Comparison of ENCODE assay signal across 8 cellular contexts in genomic region chr16:24013733-24014645, GRCh38.
DNase-seq lines count a peak whose midpoint lies in the region; ATAC-seq and TF ChIP-seq lines count a peak whose summit lies in the region.

No MANE protein-coding gene starts in this region.

- TF ChIP-seq CTCF in OCI-LY3 (IDR thresholded peaks at IDR 0.05; ENCODE audit: low read depth, low read length) (no peak), glutamatergic neuron (IDR thresholded peaks at IDR 0.05; ENCODE audit: partially characterized antibody, unreplicated experiment) (no peak)

- no peaks in the 10 kb centered on the region for H3K9me3 Mint-ChIP-seq in activated T-helper 17 cell treated with anti-CD3 and anti-CD28 coated beads, Interleukin-2, amount 50 U/mL, for 72 hours
- no peaks in the 10 kb centered on the region for H3K9me3 Mint-ChIP-seq in glutamatergic neuron (ENCODE audit: unreplicated experiment)

- no peaks in the 10 kb centered on the region for H3K36me3 ChIP-seq in OCI-LY3 (replicated peaks; ENCODE audit: low read depth, low read length)

- H3K4me3 ChIP-seq in OCI-LY3 (ENCODE audit: low read length): peak overlapping the region; percentile 65

- no peaks in the 10 kb centered on the region for H3K79me2 ChIP-seq in OCI-LY3 (ENCODE audit: low read length)

- no peaks in the 10 kb centered on the region for H3K9me3 ChIP-seq in OCI-LY3 (ENCODE audit: insufficient read depth, low read length)

- peaks cover 7% of the 10 kb centered on the region for H3K36me3 Mint-ChIP-seq in activated T-helper 17 cell treated with anti-CD3 and anti-CD28 coated beads, Interleukin-2, amount 50 U/mL, for 72 hours (ENCODE audit: low read depth)
- H3K36me3 Mint-ChIP-seq in glutamatergic neuron (ENCODE audit: unreplicated experiment): no peaks in the 10 kb centered on the region

- H3K27ac Mint-ChIP-seq in activated T-helper 17 cell treated with anti-CD3 and anti-CD28 coated beads, Interleukin-2, amount 50 U/mL, for 72 hours: peak overlapping the region; percentile 81
- H3K27ac Mint-ChIP-seq in glutamatergic neuron (ENCODE audit: unreplicated experiment): no peak overlapping the region

- H3K4me2 ChIP-seq in OCI-LY3 (ENCODE audit: low read length): peak overlapping the region; percentile 88

- DNase-seq in NCI-H526 (lab: John Stamatoyannopoulos, UW) (peak; percentile 3 to 18), NCI-H526 treated with DMSO at 0.1 percent for 48 hours (lab: John Stamatoyannopoulos, UW) (no peak), NCI-H774 (lab: John Stamatoyannopoulos, UW) (no peak), glutamatergic neuron (no peak)
- DNase-seq in stimulated activated CD4-positive, alpha-beta T cell treated with anti-CD3 and anti-CD28 coated beads, Interleukin-2, amount 100 ng/mL, for 24 hours: peak; percentile 41 to 64

- H3K27me3 Mint-ChIP-seq in activated T-helper 17 cell treated with anti-CD3 and anti-CD28 coated beads, Interleukin-2, amount 50 U/mL, for 72 hours: no peaks in the 10 kb centered on the region
- H3K27me3 Mint-ChIP-seq in glutamatergic neuron (ENCODE audit: unreplicated experiment): no peaks in the 10 kb centered on the region

- peaks cover 24% of the 10 kb centered on the region for H3K4me1 Mint-ChIP-seq in activated T-helper 17 cell treated with anti-CD3 and anti-CD28 coated beads, Interleukin-2, amount 50 U/mL, for 72 hours
- no peaks in the 10 kb centered on the region for H3K4me1 Mint-ChIP-seq in glutamatergic neuron (ENCODE audit: low read depth, unreplicated experiment)

- no peaks in the 10 kb centered on the region; the same call in 1 of the 2 replicates for H3K27me3 ChIP-seq in OCI-LY3 (ENCODE audit: low read depth, low read length)

- peak overlapping the region; percentile 49; the same call in 1 of the 2 replicates for H2AFZ ChIP-seq in OCI-LY3 (ENCODE audit: low read depth, low read length)

- peak overlapping the region; percentile 47 for H3K4me3 Mint-ChIP-seq in activated T-helper 17 cell treated with anti-CD3 and anti-CD28 coated beads, Interleukin-2, amount 50 U/mL, for 72 hours
- no peak overlapping the region for H3K4me3 Mint-ChIP-seq in glutamatergic neuron (ENCODE audit: unreplicated experiment)

- peak; percentile 83 for ATAC-seq in HG03025 (IDR thresholded peaks at IDR 0.05; ENCODE audit: low FRiP score, unreplicated experiment)
- peak; percentile 92 for ATAC-seq in activated T-helper 17 cell treated with anti-CD3 and anti-CD28 coated beads, Interleukin-2, amount 50 U/mL, for 72 hours (replicated peaks)

- peaks cover 47% of the 10 kb centered on the region for H3K4me1 ChIP-seq in OCI-LY3 (ENCODE audit: low read length)

- H4K20me1 ChIP-seq in OCI-LY3 (ENCODE audit: insufficient read depth, low read length): no peaks in the 10 kb centered on the region

- H3K9ac ChIP-seq in OCI-LY3 (ENCODE audit: low read length): peak overlapping the region; percentile 16; the same call in 1 of the 2 replicates

- H3K27ac ChIP-seq in OCI-LY3 (ENCODE audit: low read length): peak overlapping the region; percentile 43

Comparison
In these comparisons a context has a peak if more than half of its experiments do, and no peak if none do; other contexts are left out.
1. DNase-seq: peak in NCI-H526 (2 of 2) and stimulated activated CD4-positive, alpha-beta T cell treated with anti-CD3 and anti-CD28 coated beads, Interleukin-2, amount 100 ng/mL, for 24 hours (2 of 2); none in NCI-H526 treated with DMSO at 0.1 percent for 48 hours (single experiment), NCI-H774 (single experiment) and glutamatergic neuron (single experiment).